ENCODE assay signal across 40 cellular contexts in the genomic region with DNA sequence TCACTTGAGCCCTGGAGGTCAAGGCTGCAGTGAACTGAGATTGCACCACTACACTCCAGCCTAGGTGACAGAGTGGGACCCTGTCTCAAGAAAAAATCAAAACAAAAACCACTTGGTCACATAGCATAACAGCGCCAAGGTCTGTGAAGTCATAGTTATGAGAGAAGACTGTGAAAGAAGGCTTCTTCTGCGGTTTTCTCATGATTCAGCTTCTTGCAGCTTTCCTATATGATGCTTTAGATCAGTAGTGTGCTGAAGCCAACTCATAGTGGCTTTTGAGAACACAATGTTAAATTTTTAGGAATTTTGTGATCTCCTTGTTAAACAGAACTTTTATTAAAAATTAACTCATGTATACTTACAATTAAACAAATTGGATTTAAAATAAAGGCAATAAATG.
"Had no signal": no experiment of that assay in that cellular context is flagged by ENCODE, and none has a peak within 500 bp of the region (broad histone marks: within the 10 kb centered on the region; RNA-seq: fewer than 3 reads in every experiment).

No MANE protein-coding gene starts in this region.

- H3K27ac ChIP-seq: adrenal gland, cardiac muscle cell, VCaP had no signal

- ATAC-seq: activated CD8-positive, alpha-beta memory T cell treated with anti-CD3 and anti-CD28 coated beads, Interleukin-2, amount 10 ng/mL, durations not matched to agents 7 days and 5 days; activated CD8-positive, alpha-beta T cell treated with anti-CD3 and anti-CD28 coated beads, Interleukin-2, amount 10 ng/mL, durations not matched to agents 7 days and 5 days; activated naive CD4-positive, alpha-beta T cell treated with anti-CD3 and anti-CD28 coated beads, Interleukin-2, amount 50 U/mL, for 72 hours; activated T-cell treated with anti-CD3 and anti-CD28 coated beads, Interleukin-2, amount 50 U/mL, for 4 hours; activated T-cell treated with anti-CD3 and anti-CD28 coated beads, Interleukin-2, amount 50 U/mL, for 72 hours; activated T-helper 17 cell treated with anti-CD3 and anti-CD28 coated beads, Interleukin-2, amount 50 U/mL, for 72 hours had no signal

- H3K36me3 ChIP-seq: adrenal gland, cardiac muscle cell had no signal

- H3K27ac Mint-ChIP-seq: activated B cell treated with CpG ODN at 0.5 μM for 24 hours; activated CD4-positive, alpha-beta memory T cell treated with anti-CD3 and anti-CD28 coated beads for 36 hours; activated CD4-positive, alpha-beta T cell treated with anti-CD3 and anti-CD28 coated beads, Interleukin-2, amount 10 ng/mL, durations not matched to agents 24 days and 14 days; activated CD8-positive, alpha-beta memory T cell treated with anti-CD3 and anti-CD28 coated beads, Interleukin-2, amount 10 ng/mL, durations not matched to agents 7 days and 5 days; activated CD8-positive, alpha-beta T cell treated with anti-CD3 and anti-CD28 coated beads, Interleukin-2, amount 10 ng/mL, durations not matched to agents 7 days and 5 days; activated naive CD4-positive, alpha-beta T cell treated with anti-CD3 and anti-CD28 coated beads for 36 hours; activated naive CD4-positive, alpha-beta T cell treated with anti-CD3 and anti-CD28 coated beads, Interleukin-2, amount 50 U/mL, for 72 hours; activated naive CD8-positive, alpha-beta T cell treated with anti-CD3 and anti-CD28 coated beads for 36 hours; activated T-cell treated with anti-CD3 and anti-CD28 coated beads, Interleukin-2, amount 50 U/mL, for 72 hours; activated T-helper 1 cell treated with anti-CD3 and anti-CD28 coated beads, Interleukin-12 subunit alpha, Interleukin-12 subunit beta, Interleukin-2, Interleukin-4 antibody, amounts not matched to agents 30 ng/mL and 10 ng/mL and 1 ng/mL, durations not matched to agents 14 hours and 24 hours and 36 hours; activated T-helper 17 cell treated with anti-CD3 and anti-CD28 coated beads, Interleukin-2, amount 50 U/mL, for 72 hours; brain; T-helper 1 cell treated with Interleukin-12 subunit alpha and Interleukin-12 subunit beta and Interleukin-4 antibody, amounts not matched to agents 30 μg/mL and 1 μg/mL, for 36 hours; T-helper 2 cell treated with Interferon-gamma antibody and Interleukin-4, amounts not matched to agents 5 μg/mL and 100 μg/mL, for 36 hours had no signal

- DNase-seq: activated B cell treated with CpG ODN at 0.5 μM for 24 hours; activated CD4-positive, alpha-beta memory T cell treated with anti-CD3 and anti-CD28 coated beads for 36 hours; activated CD4-positive, alpha-beta T cell treated with anti-CD3 and anti-CD28 coated beads for 4 hours; activated CD4-positive, alpha-beta T cell treated with anti-CD3 and anti-CD28 coated beads, Interleukin-2, amount 10 ng/mL, durations not matched to agents 24 days and 14 days; activated CD4-positive, alpha-beta T cell treated with anti-CD3 and anti-CD28 coated beads, Interleukin-2, amount 50 U/mL, for 1 hour; activated CD4-positive, alpha-beta T cell treated with anti-CD3 and anti-CD28 coated beads, Interleukin-2, amount 50 U/mL, for 4 hours; activated CD4-positive, CD25-positive, alpha-beta regulatory T cell treated with anti-CD3 and anti-CD28 coated beads, Interleukin-2, amount 50 U/mL, for 72 hours; activated CD8-positive, alpha-beta memory T cell treated with anti-CD3 and anti-CD28 coated beads for 24 hours; activated CD8-positive, alpha-beta memory T cell treated with anti-CD3 and anti-CD28 coated beads, Interleukin-2, amount 10 ng/mL, durations not matched to agents 7 days and 5 days; activated CD8-positive, alpha-beta memory T cell treated with anti-CD3 and anti-CD28 coated beads, Interleukin-2, amount 50 U/mL, for 48 hours; activated CD8-positive, alpha-beta T cell treated with anti-CD3 and anti-CD28 coated beads, Interleukin-2, amount 10 ng/mL, durations not matched to agents 7 days and 5 days; activated effector memory CD4-positive, alpha-beta T cell treated with anti-CD3 and anti-CD28 coated beads, Interleukin-2, amount 50 U/mL, for 16 hours; activated gamma-delta T cell treated with Interleukin-2 at 50 U/mL for 16 hours; activated naive CD4-positive, alpha-beta T cell; activated naive CD4-positive, alpha-beta T cell treated with anti-CD3 and anti-CD28 coated beads for 36 hours; activated naive CD4-positive, alpha-beta T cell treated with anti-CD3 and anti-CD28 coated beads, Interleukin-2, amount 50 U/mL, for 16 hours; activated naive CD8-positive, alpha-beta T cell treated with anti-CD3 and anti-CD28 coated beads for 36 hours; activated T-cell treated with anti-CD3 and anti-CD28 coated beads, Interleukin-2, amount 50 U/mL, for 1 hour; activated T-cell treated with anti-CD3 and anti-CD28 coated beads, Interleukin-2, amount 50 U/mL, for 4 hours; activated T-cell treated with anti-CD3 and anti-CD28 coated beads, Interleukin-2, amount 50 U/mL, for 72 hours; amniotic stem cell; aorta; caudate nucleus; cerebellar nuclear complex; T-helper 1 cell; T-helper 2 cell; T-helper 9 cell had no signal

- H3K4me1 Mint-ChIP-seq: activated B cell treated with CpG ODN at 0.5 μM for 24 hours; activated CD4-positive, alpha-beta T cell treated with anti-CD3 and anti-CD28 coated beads, Interleukin-2, amount 10 ng/mL, durations not matched to agents 24 days and 14 days; activated CD8-positive, alpha-beta memory T cell treated with anti-CD3 and anti-CD28 coated beads, Interleukin-2, amount 10 ng/mL, durations not matched to agents 7 days and 5 days; activated naive CD8-positive, alpha-beta T cell treated with anti-CD3 and anti-CD28 coated beads for 36 hours; activated T-helper 17 cell treated with anti-CD3 and anti-CD28 coated beads, Interleukin-2, amount 50 U/mL, for 72 hours; central memory CD8-positive, alpha-beta T cell had no signal

- H3K27me3 ChIP-seq: adrenal gland, cardiac muscle cell had no signal

- FAIRE-seq: astrocyte, bronchial epithelial cell, TTC549 had no signal

- H3K4me3 ChIP-seq: adrenal gland, cardiac muscle cell had no signal

- H3K9me3 ChIP-seq: adrenal gland had no signal

- H3K9me3 Mint-ChIP-seq: activated B cell treated with CpG ODN at 0.5 μM for 24 hours; activated CD4-positive, alpha-beta memory T cell treated with anti-CD3 and anti-CD28 coated beads for 36 hours; activated CD4-positive, alpha-beta T cell treated with anti-CD3 and anti-CD28 coated beads, Interleukin-2, amount 10 ng/mL, durations not matched to agents 24 days and 14 days; activated naive CD4-positive, alpha-beta T cell treated with anti-CD3 and anti-CD28 coated beads for 36 hours; activated naive CD4-positive, alpha-beta T cell treated with anti-CD3 and anti-CD28 coated beads, Interleukin-2, amount 50 U/mL, for 72 hours; activated naive CD8-positive, alpha-beta T cell treated with anti-CD3 and anti-CD28 coated beads for 36 hours; activated T-cell treated with anti-CD3 and anti-CD28 coated beads, Interleukin-2, amount 50 U/mL, for 4 hours; activated T-cell treated with anti-CD3 and anti-CD28 coated beads, Interleukin-2, amount 50 U/mL, for 72 hours; activated T-helper 1 cell treated with anti-CD3 and anti-CD28 coated beads, Interleukin-12 subunit alpha, Interleukin-12 subunit beta, Interleukin-2, Interleukin-4 antibody, amounts not matched to agents 30 ng/mL and 10 ng/mL and 1 ng/mL, durations not matched to agents 14 hours and 24 hours and 36 hours; activated T-helper 17 cell treated with anti-CD3 and anti-CD28 coated beads, Interleukin-2, amount 50 U/mL, for 72 hours; brain; central memory CD8-positive, alpha-beta T cell; T-helper 1 cell treated with Interleukin-12 subunit alpha and Interleukin-12 subunit beta and Interleukin-4 antibody, amounts not matched to agents 30 μg/mL and 1 μg/mL, for 36 hours; T-helper 2 cell treated with Interferon-gamma antibody and Interleukin-4, amounts not matched to agents 5 μg/mL and 100 μg/mL, for 36 hours had no signal

- H3K4me1 ChIP-seq: adrenal gland had no signal

- H3K4me3 Mint-ChIP-seq: activated B cell treated with CpG ODN at 0.5 μM for 24 hours; activated CD4-positive, alpha-beta memory T cell treated with anti-CD3 and anti-CD28 coated beads for 36 hours; activated CD4-positive, alpha-beta T cell treated with anti-CD3 and anti-CD28 coated beads, Interleukin-2, amount 10 ng/mL, durations not matched to agents 24 days and 14 days; activated CD8-positive, alpha-beta memory T cell treated with anti-CD3 and anti-CD28 coated beads, Interleukin-2, amount 10 ng/mL, durations not matched to agents 7 days and 5 days; activated CD8-positive, alpha-beta T cell treated with anti-CD3 and anti-CD28 coated beads, Interleukin-2, amount 10 ng/mL, durations not matched to agents 7 days and 5 days; activated naive CD4-positive, alpha-beta T cell treated with anti-CD3 and anti-CD28 coated beads for 36 hours; activated naive CD8-positive, alpha-beta T cell treated with anti-CD3 and anti-CD28 coated beads for 36 hours; activated T-cell treated with anti-CD3 and anti-CD28 coated beads, Interleukin-2, amount 50 U/mL, for 4 hours; activated T-cell treated with anti-CD3 and anti-CD28 coated beads, Interleukin-2, amount 50 U/mL, for 72 hours; activated T-helper 1 cell treated with anti-CD3 and anti-CD28 coated beads, Interleukin-12 subunit alpha, Interleukin-12 subunit beta, Interleukin-2, Interleukin-4 antibody, amounts not matched to agents 30 ng/mL and 10 ng/mL and 1 ng/mL, durations not matched to agents 14 hours and 24 hours and 36 hours; activated T-helper 17 cell treated with anti-CD3 and anti-CD28 coated beads, Interleukin-2, amount 50 U/mL, for 72 hours; brain; central memory CD8-positive, alpha-beta T cell; T-helper 1 cell treated with Interleukin-12 subunit alpha and Interleukin-12 subunit beta and Interleukin-4 antibody, amounts not matched to agents 30 μg/mL and 1 μg/mL, for 36 hours; T-helper 2 cell treated with Interferon-gamma antibody and Interleukin-4, amounts not matched to agents 5 μg/mL and 100 μg/mL, for 36 hours had no signal

- H3K36me3 Mint-ChIP-seq: activated CD4-positive, alpha-beta memory T cell treated with anti-CD3 and anti-CD28 coated beads for 36 hours; activated CD8-positive, alpha-beta memory T cell treated with anti-CD3 and anti-CD28 coated beads, Interleukin-2, amount 10 ng/mL, durations not matched to agents 7 days and 5 days; activated naive CD4-positive, alpha-beta T cell treated with anti-CD3 and anti-CD28 coated beads, Interleukin-2, amount 50 U/mL, for 72 hours; activated naive CD8-positive, alpha-beta T cell treated with anti-CD3 and anti-CD28 coated beads for 36 hours; brain had no signal
